11 cellular contexts compared by ENCODE assay signal in the genomic region with DNA sequence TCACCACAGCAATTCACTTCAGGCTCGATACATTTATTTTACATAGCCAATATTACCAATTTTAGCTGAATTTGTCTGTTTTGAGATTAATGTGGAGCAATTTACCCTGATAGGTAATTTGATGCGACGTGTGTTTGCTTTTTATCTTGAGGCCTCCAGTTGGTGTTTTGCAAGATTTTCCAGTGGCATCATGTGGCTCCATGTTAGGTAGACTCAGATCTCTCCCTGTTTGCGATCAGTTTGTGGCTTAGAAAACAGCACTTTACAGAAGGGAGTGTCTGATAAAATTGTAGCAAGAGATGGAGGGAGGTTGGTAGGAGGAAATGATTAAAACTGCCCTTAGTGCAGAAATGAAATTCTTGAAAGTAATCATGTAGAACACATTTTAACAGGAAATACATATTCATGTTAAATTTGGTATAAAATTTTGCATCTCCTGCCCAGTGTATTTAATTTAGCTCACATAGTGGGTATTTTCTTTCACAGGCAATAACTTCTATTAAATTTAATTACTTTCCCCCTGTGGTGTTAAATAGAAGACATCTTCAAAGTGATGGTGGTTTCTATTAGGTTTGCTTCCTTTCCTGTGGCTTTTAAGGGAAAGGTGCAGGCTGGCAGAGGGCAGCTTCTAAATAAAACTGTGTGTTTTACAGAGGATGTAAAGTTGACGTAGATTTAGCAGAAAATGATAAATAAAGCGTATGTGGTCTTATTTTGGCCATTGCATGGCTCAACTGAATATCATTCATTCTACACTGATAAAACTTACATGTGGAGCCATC.
DNase-seq lines count a peak whose midpoint lies in the region; ATAC-seq lines count a peak whose summit lies in the region.
"Had no signal": no experiment of that assay in that cellular context is flagged by ENCODE, and none has a peak within 500 bp of the region (broad histone marks: within the 10 kb centered on the region; RNA-seq: fewer than 3 reads in every experiment).

No MANE protein-coding gene starts in this region.

- H3K4me1 Mint-ChIP-seq in stimulated activated effector memory CD8-positive, alpha-beta T cell treated with anti-CD3 and anti-CD28 coated beads, Interleukin-12 subunit alpha, Interleukin-12 subunit beta, amount 100 ng/mL, for 72 hours: peaks cover 46% of the 10 kb centered on the region

- no peak for DNase-seq in stimulated activated effector memory CD8-positive, alpha-beta T cell treated with anti-CD3 and anti-CD28 coated beads, Interleukin-12 subunit alpha, Interleukin-12 subunit beta, amount 100 ng/mL, for 72 hours (ENCODE audit: low spot score in 2 of 2)
- DNase-seq in globus pallidus (ENCODE audit: low spot score): no peak
- no peak for DNase-seq in NK-92 treated with Interleukin-12 subunit alpha and Interleukin-12 subunit beta, amount 100 ng/mL, for 24 hours (lab: John Stamatoyannopoulos, UW)
- DNase-seq: KBM-7; naive thymus-derived CD8-positive, alpha-beta T cell; NCI-H446 had no signal

- H3K4me3 Mint-ChIP-seq in stimulated activated effector memory CD8-positive, alpha-beta T cell treated with anti-CD3 and anti-CD28 coated beads, Interleukin-12 subunit alpha, Interleukin-12 subunit beta, amount 100 ng/mL, for 72 hours: peak overlapping the region; percentile 14
- H3K4me3 Mint-ChIP-seq: brain had no signal

- ATAC-seq in GM18909 (IDR thresholded peaks at IDR 0.05; ENCODE audit: poor library complexity, unreplicated experiment) (peak; percentile 40), GM21737 (IDR thresholded peaks at IDR 0.05; ENCODE audit: unreplicated experiment) (peak; percentile 28), HG03378 (IDR thresholded peaks at IDR 0.05; ENCODE audit: unreplicated experiment) (peak; percentile 32), HG02623 (IDR thresholded peaks at IDR 0.05; ENCODE audit: unreplicated experiment) (no peak)
- peak; percentile 9 for ATAC-seq in stimulated activated effector memory CD8-positive, alpha-beta T cell treated with anti-CD3 and anti-CD28 coated beads, Interleukin-12 subunit alpha, Interleukin-12 subunit beta, amount 100 ng/mL, for 72 hours
- ATAC-seq: naive thymus-derived CD8-positive, alpha-beta T cell had no signal

- peaks cover 48% of the 10 kb centered on the region for H3K36me3 Mint-ChIP-seq in stimulated activated effector memory CD8-positive, alpha-beta T cell treated with anti-CD3 and anti-CD28 coated beads, Interleukin-12 subunit alpha, Interleukin-12 subunit beta, amount 100 ng/mL, for 72 hours

- H3K27ac Mint-ChIP-seq in stimulated activated effector memory CD8-positive, alpha-beta T cell treated with anti-CD3 and anti-CD28 coated beads, Interleukin-12 subunit alpha, Interleukin-12 subunit beta, amount 100 ng/mL, for 72 hours: peak overlapping the region; percentile 71

- no peaks in the 10 kb centered on the region for H3K9me3 Mint-ChIP-seq in stimulated activated effector memory CD8-positive, alpha-beta T cell treated with anti-CD3 and anti-CD28 coated beads, Interleukin-12 subunit alpha, Interleukin-12 subunit beta, amount 100 ng/mL, for 72 hours
- H3K9me3 Mint-ChIP-seq: brain; naive thymus-derived CD8-positive, alpha-beta T cell had no signal
